Comparison of ENCODE assay signal across 17 cellular contexts in genomic region chrX:12013220-12013619, GRCh38.
A peak's percentile ranks its signal among the peaks of the same experiment; 100 is the strongest.
DNase-seq lines count a peak whose midpoint lies in the region; TF ChIP-seq lines count a peak whose summit lies in the region.
"Had no signal": no experiment of that assay in that cellular context is flagged by ENCODE, and none has a peak within 500 bp of the region (broad histone marks: within the 10 kb centered on the region; RNA-seq: fewer than 3 reads in every experiment).

No MANE protein-coding gene starts in this region.

- intact Hi-C loops in colonic mucosa (cut with DNase I), result no loop called here

- DNase-seq in COR-L47 (lab: John Stamatoyannopoulos, UW), result peak; percentile 57
- peak; percentile 88 for DNase-seq in M059J (ENCODE audit: low read depth)
- peak; percentile 10 for DNase-seq in adipocyte (ENCODE audit: low read depth)
- peak; percentile 75 for DNase-seq in iris pigment epithelial cell (ENCODE audit: low read depth)
- DNase-seq in superior temporal gyrus (ENCODE audit: extremely low spot score), result no peak
- DNase-seq in activated naive CD4-positive, alpha-beta T cell (lab: John Stamatoyannopoulos, UW), result no peak
- DNase-seq in colonic mucosa, result no peak
- no peak for DNase-seq in effector CD8-positive, alpha-beta T cell (lab: John Stamatoyannopoulos, UW)
- DNase-seq: activated CD4-positive, alpha-beta T cell treated with anti-CD3 and anti-CD28 coated beads, Interleukin-2, amount 50 U/mL, for 4 hours; activated effector memory CD4-positive, alpha-beta T cell treated with Interleukin-2 at 50 U/mL for 16 hours; cerebellar nuclear complex; KBM-7; NCI-H2029; right cardiac atrium; stomach had no signal

- H3K27me3 ChIP-seq in adipocyte (replicated peaks; ENCODE audit: control insufficient read depth, insufficient read depth, low read length) (peaks cover 3% of the 10 kb centered on the region), colonic mucosa (no peaks in the 10 kb centered on the region)
- H3K27me3 ChIP-seq: esophagus muscularis mucosa had no signal

- H3K27ac ChIP-seq in colonic mucosa, result no peak overlapping the region
- H3K27ac ChIP-seq: BLaER1, esophagus muscularis mucosa, stomach had no signal

- H3K36me3 ChIP-seq in adipocyte (ENCODE audit: control insufficient read depth, insufficient read depth, low read length, severe bottlenecking) (no peaks in the 10 kb centered on the region), colonic mucosa (no peaks in the 10 kb centered on the region)
- H3K36me3 ChIP-seq: BLaER1, esophagus muscularis mucosa, stomach had no signal

- H3K4me3 ChIP-seq in adipocyte (ENCODE audit: low read length), result no peak overlapping the region
- H3K4me3 ChIP-seq in colonic mucosa, result no peak overlapping the region
- H3K4me3 ChIP-seq: BLaER1, esophagus muscularis mucosa, stomach had no signal

- H3K4me1 ChIP-seq in adipocyte (ENCODE audit: control insufficient read depth, insufficient read depth, low read length) (peaks cover under 1% of the 10 kb centered on the region), colonic mucosa (no peaks in the 10 kb centered on the region)
- H3K4me1 ChIP-seq: BLaER1, esophagus muscularis mucosa, stomach had no signal

- H3K9me3 ChIP-seq in adipocyte (ENCODE audit: control insufficient read depth, low read length) (no peaks in the 10 kb centered on the region), colonic mucosa (no peaks in the 10 kb centered on the region)
- H3K9me3 ChIP-seq: BLaER1, esophagus muscularis mucosa, stomach had no signal

- TF ChIP-seq CTCF in colonic mucosa (IDR thresholded peaks at IDR 0.05), result no peak

- H3K9ac ChIP-seq in adipocyte (ENCODE audit: low read length), result no peak overlapping the region
- H3K9ac ChIP-seq in colonic mucosa (ENCODE audit: low read depth in 2 of 2, low read length in 2 of 2), result no peak overlapping the region
- H3K9ac ChIP-seq: BLaER1 had no signal

Comparison
In these comparisons a context has a peak if more than half of its experiments do, and no peak if none do; other contexts are left out.
1. DNase-seq: peak in COR-L47 (single experiment), M059J (single experiment), adipocyte (single experiment) and iris pigment epithelial cell (single experiment); none in superior temporal gyrus (single experiment), activated naive CD4-positive, alpha-beta T cell (0 of 4), colonic mucosa (single experiment) and effector CD8-positive, alpha-beta T cell (single experiment).